ENCODE assay signal across 1 cellular context in genomic region chr16:2023098-2023925, GRCh38.
TF ChIP-seq lines count a peak whose summit lies in the region.

No MANE protein-coding gene starts in this region.

TF ChIP-seq in HepG2, 621 proteins besides CTCF, POLR2A, EP300 and RAD21 (continued from another document and continues in another):
- TF ChIP-seq ZBTB39 (CRISPR knock-in tag; IDR thresholded peaks at IDR 0.05), result 0 out of 2 replicates have a peak, but pooled peaks have one; percentile 39
- TF ChIP-seq ZNF614 (CRISPR knock-in tag; IDR thresholded peaks at IDR 0.05; ENCODE audit: borderline replicate concordance), result no peak
- no peak for TF ChIP-seq CREB3 (CRISPR knock-in tag; IDR thresholded peaks at IDR 0.05)
- TF ChIP-seq TP53 (CRISPR knock-in tag; conservative IDR thresholded peaks at IDR 0.05), result no peak
- peak; percentile 41; the same call in 1 of the 2 replicates for TF ChIP-seq HOMEZ (CRISPR knock-in tag; IDR thresholded peaks at IDR 0.05; ENCODE audit: low read depth)
- no peak for TF ChIP-seq GPN1 (CRISPR knock-in tag; IDR thresholded peaks at IDR 0.05; ENCODE audit: borderline replicate concordance)
- no peak for TF ChIP-seq RFXAP (CRISPR knock-in tag; IDR thresholded peaks at IDR 0.05; ENCODE audit: borderline replicate concordance)
- TF ChIP-seq LCORL (IDR thresholded peaks at IDR 0.05), result no peak
- TF ChIP-seq LCORL (CRISPR knock-in tag; IDR thresholded peaks at IDR 0.05), result peak; percentile 86; the same call in 1 of the 2 replicates
- TF ChIP-seq CBX1 (IDR thresholded peaks at IDR 0.05; ENCODE audit: low read depth), result no peak
- no peak for TF ChIP-seq SNRNP70 (IDR thresholded peaks at IDR 0.05; ENCODE audit: low read depth, low read length)
- 0 out of 2 replicates have a peak, but pooled peaks have one; percentile 19 for TF ChIP-seq THYN1 (CRISPR knock-in tag; IDR thresholded peaks at IDR 0.05; ENCODE audit: borderline replicate concordance, low read depth)
- 0 out of 2 replicates have a peak, but pooled peaks have one; percentile 31 for TF ChIP-seq MEIS1 (CRISPR knock-in tag; IDR thresholded peaks at IDR 0.05; ENCODE audit: borderline replicate concordance)
- peak; percentile 66; the same call in 1 of the 2 replicates for TF ChIP-seq ZNF772 (CRISPR knock-in tag; IDR thresholded peaks at IDR 0.05)
- TF ChIP-seq FOXO4 (CRISPR knock-in tag; conservative IDR thresholded peaks at IDR 0.05), result no peak
- no peak for TF ChIP-seq EEA1 (CRISPR knock-in tag; IDR thresholded peaks at IDR 0.05; ENCODE audit: borderline replicate concordance)
- TF ChIP-seq POLR2G (IDR thresholded peaks at IDR 0.05; ENCODE audit: low read depth, low read length), result peak; percentile 73
- TF ChIP-seq STAT6 (CRISPR knock-in tag; IDR thresholded peaks at IDR 0.05; ENCODE audit: borderline replicate concordance), result no peak
- TF ChIP-seq NCOA1 (CRISPR knock-in tag; IDR thresholded peaks at IDR 0.05), result no peak
- 0 out of 2 replicates have a peak, but pooled peaks have one; percentile 48 for TF ChIP-seq ZNF33B (CRISPR knock-in tag; IDR thresholded peaks at IDR 0.05)
- peak; percentile 75 for TF ChIP-seq HDAC1 (CRISPR knock-in tag; IDR thresholded peaks at IDR 0.05)
- no peak for TF ChIP-seq ADNP (CRISPR knock-in tag; IDR thresholded peaks at IDR 0.05)
- no peak for TF ChIP-seq TEAD2 (CRISPR knock-in tag; IDR thresholded peaks at IDR 0.05)
- TF ChIP-seq ZNF776 (CRISPR knock-in tag; IDR thresholded peaks at IDR 0.05), result 0 out of 2 replicates have a peak, but pooled peaks have one; percentile 62
- TF ChIP-seq ZMYM2 (CRISPR knock-in tag; IDR thresholded peaks at IDR 0.05), result no peak
- TF ChIP-seq CHD2 (IDR thresholded peaks at IDR 0.05; ENCODE audit: low read depth, low read length), result peak; percentile 36; the same call in 1 of the 2 replicates
- peak; percentile 30; the same call in 1 of the 2 replicates for TF ChIP-seq NFYB (CRISPR knock-in tag; IDR thresholded peaks at IDR 0.05)
- no peak for TF ChIP-seq ZNF24 (IDR thresholded peaks at IDR 0.05)
- no peak for TF ChIP-seq MTF2 (CRISPR knock-in tag; IDR thresholded peaks at IDR 0.05; ENCODE audit: borderline replicate concordance)
- TF ChIP-seq SALL1 (CRISPR knock-in tag; IDR thresholded peaks at IDR 0.05), result peak; percentile 55
- 0 out of 2 replicates have a peak, but pooled peaks have one; percentile 75 for TF ChIP-seq KDM4B (CRISPR knock-in tag; IDR thresholded peaks at IDR 0.05)
- no peak for TF ChIP-seq FOXP1 (IDR thresholded peaks at IDR 0.05)
- no peak for TF ChIP-seq FOXP1 (CRISPR knock-in tag; IDR thresholded peaks at IDR 0.05)
- TF ChIP-seq HNRNPL (IDR thresholded peaks at IDR 0.05; ENCODE audit: low read depth, low read length), result 0 out of 2 replicates have a peak, but pooled peaks have one; percentile 40
- TF ChIP-seq ZSCAN22 (CRISPR knock-in tag; IDR thresholded peaks at IDR 0.05), result peak; percentile 92
- no peak for TF ChIP-seq CCAR2 (optimal IDR thresholded peaks at IDR 0.05; ENCODE audit: low read depth, low read length)
- TF ChIP-seq TCF7L2 (IDR thresholded peaks at IDR 0.05; ENCODE audit: low read depth, low read length), result no peak
- peak; percentile 55; the same call in 1 of the 2 replicates for TF ChIP-seq RXRA (CRISPR knock-in tag; IDR thresholded peaks at IDR 0.05)
- no peak for TF ChIP-seq GLI4 (CRISPR knock-in tag; IDR thresholded peaks at IDR 0.05; ENCODE audit: borderline replicate concordance)
- TF ChIP-seq CEBPZ (IDR thresholded peaks at IDR 0.05; ENCODE audit: low read length), result no peak
- TF ChIP-seq JARID2 (CRISPR knock-in tag; IDR thresholded peaks at IDR 0.05; ENCODE audit: insufficient replicate concordance), result no peak
- peak; percentile 46; the same call in 1 of the 2 replicates for TF ChIP-seq ZNF451 (CRISPR knock-in tag; IDR thresholded peaks at IDR 0.05)
- no peak for TF ChIP-seq SRF (IDR thresholded peaks at IDR 0.05; ENCODE audit: low read depth, low read length)
- TF ChIP-seq IKZF4 (CRISPR knock-in tag; IDR thresholded peaks at IDR 0.05; ENCODE audit: borderline replicate concordance, low read depth, not compliant biosample characterization), result no peak
- peak; percentile 59; the same call in 1 of the 2 replicates for TF ChIP-seq ELF1 (CRISPR knock-in tag; IDR thresholded peaks at IDR 0.05)
- TF ChIP-seq SOX5 (CRISPR knock-in tag; IDR thresholded peaks at IDR 0.05; ENCODE audit: borderline replicate concordance), result peak; percentile 41; the same call in 1 of the 2 replicates
- TF ChIP-seq NRL (CRISPR knock-in tag; IDR thresholded peaks at IDR 0.05; ENCODE audit: borderline replicate concordance), result 0 out of 2 replicates have a peak, but pooled peaks have one; percentile 65
- TF ChIP-seq ZFP36L1 (CRISPR knock-in tag; IDR thresholded peaks at IDR 0.05), result no peak
- 0 out of 2 replicates have a peak, but pooled peaks have one; percentile 24 for TF ChIP-seq LBX2 (CRISPR knock-in tag; IDR thresholded peaks at IDR 0.05; ENCODE audit: borderline replicate concordance)
- peak; percentile 52 for TF ChIP-seq FOXA3 (CRISPR knock-in tag; IDR thresholded peaks at IDR 0.05)
- TF ChIP-seq NFYC (CRISPR knock-in tag; IDR thresholded peaks at IDR 0.05), result peak; percentile 34; the same call in 1 of the 2 replicates
- no peak for TF ChIP-seq MATR3 (CRISPR knock-in tag; IDR thresholded peaks at IDR 0.05)
- peak; percentile 44; the same call in 1 of the 2 replicates for TF ChIP-seq MXD4 (CRISPR knock-in tag; IDR thresholded peaks at IDR 0.05)
- no peak for TF ChIP-seq HNRNPK (IDR thresholded peaks at IDR 0.05; ENCODE audit: low read depth, low read length, poor library complexity, severe bottlenecking)
- peak; percentile 87 for TF ChIP-seq THAP11 (CRISPR knock-in tag; IDR thresholded peaks at IDR 0.05)
- TF ChIP-seq BRD4 (CRISPR knock-in tag; IDR thresholded peaks at IDR 0.05), result 0 out of 2 replicates have a peak, but pooled peaks have one; percentile 36
- TF ChIP-seq ZNF136 (CRISPR knock-in tag; IDR thresholded peaks at IDR 0.05; ENCODE audit: low read depth), result 0 out of 2 replicates have a peak, but pooled peaks have one; percentile 62
- TF ChIP-seq SP1 (IDR thresholded peaks at IDR 0.05), result no peak
- peak; percentile 92 for TF ChIP-seq SP1 (CRISPR knock-in tag; IDR thresholded peaks at IDR 0.05)
- TF ChIP-seq TFAP4 (IDR thresholded peaks at IDR 0.05; ENCODE audit: borderline replicate concordance, low read depth), result no peak
- peak; percentile 65; the same call in 1 of the 2 replicates for TF ChIP-seq ZMYM4 (CRISPR knock-in tag; IDR thresholded peaks at IDR 0.05)
- no peak for TF ChIP-seq MAF1 (CRISPR knock-in tag; IDR thresholded peaks at IDR 0.05; ENCODE audit: borderline replicate concordance)
